Comparison of ENCODE assay signal across 8 cellular contexts in the genomic region with DNA sequence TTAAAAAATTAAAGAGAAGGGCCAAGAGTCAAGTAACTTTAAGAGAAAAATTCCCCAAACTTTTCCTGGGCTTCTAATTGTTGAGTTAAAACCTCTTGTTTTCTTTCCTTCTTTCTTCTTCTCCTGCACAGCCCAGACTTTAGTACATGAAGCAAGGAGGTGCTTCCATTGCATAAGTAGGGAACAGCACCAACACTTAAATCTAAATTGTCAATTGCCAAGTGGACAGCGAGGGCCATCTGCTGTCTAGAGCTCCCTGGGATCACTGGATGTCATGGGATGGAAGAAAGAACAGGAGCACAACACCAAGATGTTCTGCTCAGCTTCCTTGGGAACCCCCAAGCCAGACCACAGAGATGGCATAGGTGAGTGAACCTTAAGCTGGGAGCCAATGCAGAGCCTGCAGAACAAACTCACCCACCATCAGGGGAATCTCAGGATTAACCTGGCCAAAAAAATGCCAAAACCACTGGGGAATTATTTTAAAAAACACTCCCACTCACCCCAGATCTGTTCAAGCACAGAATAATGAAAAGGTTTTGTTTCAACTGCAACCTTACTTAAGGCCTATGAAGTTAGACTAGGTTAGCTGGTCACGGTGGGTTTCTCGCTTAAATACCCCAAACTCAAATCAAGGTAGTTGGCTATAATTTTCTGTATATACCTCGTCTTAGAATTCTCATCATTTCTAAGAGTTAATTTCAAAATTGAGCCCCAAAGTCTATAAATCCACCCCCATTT.
DNase-seq lines count a peak whose midpoint lies in the region; TF ChIP-seq lines count a peak whose summit lies in the region.

No MANE protein-coding gene starts in this region.

- H3K27ac ChIP-seq in KMS-11 (peak overlapping the region; percentile 68), neural progenitor cell (peak overlapping the region; percentile 54)

- peak; percentile 39 for DNase-seq in DMS 273 treated with DMSO at 0.1 percent for 48 hours (lab: John Stamatoyannopoulos, UW)
- peak; percentile 71 for DNase-seq in cerebellum (ENCODE audit: low spot score)
- no peak for DNase-seq in neural progenitor cell (ENCODE audit: low spot score)
- no peak for DNase-seq in middle frontal gyrus (ENCODE audit: extremely low spot score, low spot score)
- no peak for DNase-seq in NCI-H1092 treated with DMSO at 0.1 percent for 48 hours (lab: John Stamatoyannopoulos, UW)
- no peak for DNase-seq in NK-92 (lab: John Stamatoyannopoulos, UW; ENCODE audit: unreplicated experiment)
- DNase-seq in DMS114 treated with DMSO at 0.1 percent for 48 hours (lab: John Stamatoyannopoulos, UW; ENCODE audit: unreplicated experiment), result no peak

- no peaks in the 10 kb centered on the region for H3K9me3 ChIP-seq in neural progenitor cell (ENCODE audit: low read depth)

- H3K4me1 Mint-ChIP-seq in neural progenitor cell, result peaks cover 24% of the 10 kb centered on the region

- H3K4me3 ChIP-seq in KMS-11 (IDR thresholded peaks at IDR 0.05; ENCODE audit: insufficient read depth, low read depth, low read length), result no peak overlapping the region
- no peak overlapping the region for H3K4me3 ChIP-seq in neural progenitor cell

- H3K36me3 Mint-ChIP-seq in neural progenitor cell, result peaks cover 7% of the 10 kb centered on the region

- H3K79me2 ChIP-seq in KMS-11 (ENCODE audit: insufficient read depth, low read depth), result peaks cover 6% of the 10 kb centered on the region; the same call in 1 of the 2 replicates
- peaks cover 3% of the 10 kb centered on the region for H3K79me2 ChIP-seq in neural progenitor cell (ENCODE audit: low read depth)

- no peak overlapping the region for H3K4me3 Mint-ChIP-seq in neural progenitor cell

- H3K27ac Mint-ChIP-seq in neural progenitor cell, result no peak overlapping the region

- no peak for TF ChIP-seq CTCF in KMS-11 (conservative IDR thresholded peaks at IDR 0.05; ENCODE audit: low read depth, low read length)
- no peak for TF ChIP-seq CTCF in neural progenitor cell (IDR thresholded peaks at IDR 0.05)

- no peak overlapping the region for H2AFZ ChIP-seq in KMS-11 (ENCODE audit: low read depth)
- H2AFZ ChIP-seq in neural progenitor cell (replicated peaks), result no peak overlapping the region

- no peaks in the 10 kb centered on the region for H3K27me3 Mint-ChIP-seq in neural progenitor cell (ENCODE audit: insufficient read depth, low read depth)

- H3F3A ChIP-seq in neural progenitor cell (ENCODE audit: low read depth), result no peaks in the 10 kb centered on the region

- H3K9me3 Mint-ChIP-seq in neural progenitor cell, result no peaks in the 10 kb centered on the region

- H3K27me3 ChIP-seq in KMS-11 (ENCODE audit: insufficient read depth, low read depth) (no peaks in the 10 kb centered on the region), neural progenitor cell (no peaks in the 10 kb centered on the region)

- H3K4me1 ChIP-seq in KMS-11 (ENCODE audit: low read depth, poor library complexity, severe bottlenecking) (peaks cover 72% of the 10 kb centered on the region), neural progenitor cell (peaks cover 5% of the 10 kb centered on the region)

- H4K20me1 ChIP-seq in KMS-11 (ENCODE audit: insufficient read depth), result no peaks in the 10 kb centered on the region
- H4K20me1 ChIP-seq in neural progenitor cell (ENCODE audit: low read depth), result no peaks in the 10 kb centered on the region

- H3K9ac ChIP-seq in KMS-11 (peak overlapping the region; percentile 37; the same call in 1 of the 2 replicates), neural progenitor cell (no peak overlapping the region)

- H3K36me3 ChIP-seq in KMS-11 (ENCODE audit: insufficient read depth) (no peaks in the 10 kb centered on the region), neural progenitor cell (no peaks in the 10 kb centered on the region)

- H3K4me2 ChIP-seq in KMS-11 (peak overlapping the region; percentile 89), neural progenitor cell (no peak overlapping the region)

Comparison
In these comparisons a context has a peak if more than half of its experiments do, and no peak if none do; other contexts are left out.
1. DNase-seq: peak in DMS 273 treated with DMSO at 0.1 percent for 48 hours (single experiment) and cerebellum (single experiment); none in neural progenitor cell (single experiment), middle frontal gyrus (single experiment), NCI-H1092 treated with DMSO at 0.1 percent for 48 hours (single experiment), NK-92 (single experiment) and DMS114 treated with DMSO at 0.1 percent for 48 hours (single experiment).